In genomic region chr17:28735242-28735722, GRCh38 we compare ENCODE assay signal across 13 cellular contexts. TPM values are rescaled to one million over a fixed set of nuclear protein-coding genes. Genes with fewer than 3 reads are reported as not detected.
DNase-seq lines count a peak whose midpoint lies in the region; ATAC-seq and TF ChIP-seq lines count a peak whose summit lies in the region.
"Had no signal": no experiment of that assay in that cellular context is flagged by ENCODE, and none has a peak within 500 bp of the region (broad histone marks: within the 10 kb centered on the region; RNA-seq: fewer than 3 reads in every experiment).

No MANE protein-coding gene starts in this region.

- intact Hi-C loops in mammary epithelial cell (cut with micrococcal nuclease) = no loop called here
- intact Hi-C loops in gastrocnemius medialis (cut with DNase I; ENCODE audit: low total_unique reads) = no loop called here
- intact Hi-C loops in vagina (cut with DNase I) = no loop called here

- H3K27ac Mint-ChIP-seq in effector memory CD8-positive, alpha-beta T cell = no peak overlapping the region
- H3K27ac Mint-ChIP-seq: activated CD4-positive, alpha-beta T cell treated with anti-CD3 and anti-CD28 coated beads for 36 hours; CD14-positive monocyte had no signal

- no peaks in the 10 kb centered on the region for H3K9me3 Mint-ChIP-seq in effector memory CD8-positive, alpha-beta T cell

- peaks cover 5% of the 10 kb centered on the region for H3K36me3 Mint-ChIP-seq in effector memory CD8-positive, alpha-beta T cell (ENCODE audit: insufficient read depth)

- H3K27ac ChIP-seq in OCI-LY3 (ENCODE audit: low read length) = peak overlapping the region; percentile 28; the same call in 1 of the 2 replicates
- no peak overlapping the region for H3K27ac ChIP-seq in mammary epithelial cell (ENCODE audit: insufficient read depth, low read depth, low read length)
- peak overlapping the region in 1 of 4 donors; percentile 11 for H3K27ac ChIP-seq in gastrocnemius medialis
- H3K27ac ChIP-seq in vagina = no peak overlapping the region
- H3K27ac ChIP-seq: adrenal gland, gastroesophageal sphincter had no signal

- no peaks in the 10 kb centered on the region for H3K27me3 Mint-ChIP-seq in effector memory CD8-positive, alpha-beta T cell
- H3K27me3 Mint-ChIP-seq: activated CD4-positive, alpha-beta T cell treated with anti-CD3 and anti-CD28 coated beads for 36 hours had no signal

- peaks cover 61% of the 10 kb centered on the region for H3K4me1 ChIP-seq in OCI-LY3 (ENCODE audit: low read length)
- peaks cover 16% of the 10 kb centered on the region for H3K4me1 ChIP-seq in mammary epithelial cell (ENCODE audit: insufficient read depth, low read length)
- H3K4me1 ChIP-seq in gastrocnemius medialis = peaks cover 0 to 5% of the 10 kb centered on the region in 2 donors
- no peaks in the 10 kb centered on the region for H3K4me1 ChIP-seq in vagina
- H3K4me1 ChIP-seq: adrenal gland, gastroesophageal sphincter had no signal

- H3K4me1 Mint-ChIP-seq in effector memory CD8-positive, alpha-beta T cell (ENCODE audit: low read depth in 2 of 2) = peaks cover 0 to 3% of the 10 kb centered on the region in 2 donors
- H3K4me1 Mint-ChIP-seq: CD14-positive monocyte had no signal

- DNase-seq in EL = peak; percentile 26
- peak; percentile 60 for DNase-seq in mammary epithelial cell
- DNase-seq in gastrocnemius medialis = peak in 1 of 2 donors; percentile 69
- no peak for DNase-seq in activated naive CD4-positive, alpha-beta T cell treated with Interleukin-2 at 50 U/mL for 16 hours
- DNase-seq in effector memory CD8-positive, alpha-beta T cell = no peak
- DNase-seq in vagina (ENCODE audit: extremely low spot score in 2 of 2) = no peak
- DNase-seq: activated CD4-positive, alpha-beta T cell treated with anti-CD3 and anti-CD28 coated beads for 36 hours; adrenal gland; NCI-H2029 had no signal

- H3K36me3 ChIP-seq in OCI-LY3 (replicated peaks; ENCODE audit: low read depth, low read length) (peaks cover 35% of the 10 kb centered on the region), mammary epithelial cell (ENCODE audit: insufficient read depth, low read length) (no peaks in the 10 kb centered on the region), gastrocnemius medialis (no peaks in the 10 kb centered on the region), vagina (no peaks in the 10 kb centered on the region)
- H3K36me3 ChIP-seq: adrenal gland, gastroesophageal sphincter had no signal

- H4K20me1 ChIP-seq in OCI-LY3 (ENCODE audit: insufficient read depth, low read length) (no peaks in the 10 kb centered on the region), mammary epithelial cell (ENCODE audit: insufficient read depth, low read length) (no peaks in the 10 kb centered on the region)

- no peak overlapping the region for H3K4me3 Mint-ChIP-seq in effector memory CD8-positive, alpha-beta T cell
- H3K4me3 Mint-ChIP-seq: activated CD4-positive, alpha-beta T cell treated with anti-CD3 and anti-CD28 coated beads for 36 hours; CD14-positive monocyte had no signal

- BruUV-seq in mammary epithelial cell (replicated peaks; lab: Mats Ljungman, UMichigan) = no TSS peak

- WGBS in mammary epithelial cell (ENCODE audit: low coverage, missing lambda C conversion rate) = 80% methylated on average over 5 of the region's 5 CpGs

- CTCF ChIA-PET in mammary epithelial cell (lab: Charles Lee; ENCODE audit: low non-redundant PET) = no interaction called here

- peak; percentile 94 for ATAC-seq in gastrocnemius medialis
- ATAC-seq in effector memory CD8-positive, alpha-beta T cell (replicated peaks) = no peak
- ATAC-seq: activated CD4-positive, alpha-beta T cell treated with anti-CD3 and anti-CD28 coated beads for 36 hours; gastroesophageal sphincter had no signal

- in situ Hi-C loops in mammary epithelial cell (cut with MboI; ENCODE audit: low sequenced_read_pairs in 2 of 2) (loop anchor here in 1 of 2 donors (25.0 kb wide), 1 partner anchor 377 kb away; no protein-coding TSS in a partner anchor), gastrocnemius medialis (cut with MboI; ENCODE audit: low sequenced_read_pairs in 4 of 4) (no loop called here)

- no peak overlapping the region for H3K9ac ChIP-seq in OCI-LY3 (ENCODE audit: low read length)
- H3K9ac ChIP-seq in mammary epithelial cell (ENCODE audit: insufficient read depth, low read length) = no peak overlapping the region

- peaks cover 12% of the 10 kb centered on the region for H3K79me2 ChIP-seq in OCI-LY3 (ENCODE audit: low read length)
- no peaks in the 10 kb centered on the region for H3K79me2 ChIP-seq in mammary epithelial cell (ENCODE audit: insufficient read depth, low read length)

- H3K4me3 ChIP-seq in OCI-LY3 (ENCODE audit: low read length) = no peak overlapping the region
- no peak overlapping the region for H3K4me3 ChIP-seq in mammary epithelial cell (replicated peaks in 1 of 3; ENCODE audit: insufficient read depth in 1 of 3, low read depth in 2 of 3, low read length in 3 of 3)
- no peak overlapping the region for H3K4me3 ChIP-seq in gastrocnemius medialis
- no peak overlapping the region for H3K4me3 ChIP-seq in vagina
- H3K4me3 ChIP-seq: adrenal gland, gastroesophageal sphincter had no signal

- TF ChIP-seq POLR2A in gastrocnemius medialis (IDR thresholded peaks at IDR 0.05) = no peak
- no peak for TF ChIP-seq POLR2A in vagina (IDR thresholded peaks at IDR 0.05)

- no peak for TF ChIP-seq CTCF in OCI-LY3 (IDR thresholded peaks at IDR 0.05; ENCODE audit: low read depth, low read length)
- no peak for TF ChIP-seq CTCF in mammary epithelial cell (conservative IDR thresholded peaks at IDR 0.05 in 1 of 2, IDR thresholded peaks at IDR 0.05 in 1 of 2; ENCODE audit: extremely low read depth in 1 of 2, insufficient read depth in 1 of 2, low read depth in 1 of 2, low read length in 2 of 2)
- TF ChIP-seq CTCF in gastrocnemius medialis (IDR thresholded peaks at IDR 0.05 in 4 of 5, conservative IDR thresholded peaks at IDR 0.05 in 1 of 5) = no peak
- no peak for TF ChIP-seq CTCF in vagina (IDR thresholded peaks at IDR 0.05)

- no peaks in the 10 kb centered on the region for H3K27me3 ChIP-seq in OCI-LY3 (ENCODE audit: low read depth, low read length)
- no peaks in the 10 kb centered on the region for H3K27me3 ChIP-seq in mammary epithelial cell (ENCODE audit: insufficient read depth, low read length)
- no peaks in the 10 kb centered on the region for H3K27me3 ChIP-seq in gastrocnemius medialis
- H3K27me3 ChIP-seq in vagina = no peaks in the 10 kb centered on the region
- H3K27me3 ChIP-seq: adrenal gland, gastroesophageal sphincter had no signal

- dilution Hi-C loops in mammary epithelial cell (cut with HindIII; ENCODE audit: low sequenced_read_pairs) = no loop called here

- no peaks in the 10 kb centered on the region for H3K9me3 ChIP-seq in OCI-LY3 (ENCODE audit: insufficient read depth, low read length)
- H3K9me3 ChIP-seq in mammary epithelial cell (replicated peaks; ENCODE audit: insufficient read depth, low read length) = peaks cover 8% of the 10 kb centered on the region
- no peaks in the 10 kb centered on the region for H3K9me3 ChIP-seq in gastrocnemius medialis
- no peaks in the 10 kb centered on the region for H3K9me3 ChIP-seq in vagina
- H3K9me3 ChIP-seq: adrenal gland, gastroesophageal sphincter had no signal

- H2AFZ ChIP-seq in OCI-LY3 (ENCODE audit: low read depth, low read length) = no peak overlapping the region
- H2AFZ ChIP-seq in mammary epithelial cell (ENCODE audit: low read depth, low read length) = no peak overlapping the region

- no peak overlapping the region for H3K4me2 ChIP-seq in OCI-LY3 (ENCODE audit: low read length)
- H3K4me2 ChIP-seq in mammary epithelial cell (ENCODE audit: insufficient read depth, low read depth, low read length) = no peak overlapping the region

RNA-seq across cellular contexts. Expression of gene NEK8, which starts 6.7 kb away (rescaled TPM):
- total RNA-seq in mammary epithelial cell = 1 to 10 TPM; 5.5 to 7.0 TPM
- polyA plus RNA-seq in mammary epithelial cell = 4.6 TPM
- 2.6 TPM for polyA minus RNA-seq in mammary epithelial cell
- 1 to 10 TPM; 1.3 to 8.1 (median 1.9) TPM for total RNA-seq in gastrocnemius medialis
- 0.98 TPM for total RNA-seq in vagina

RNA-seq across cellular contexts. Expression of gene TRAF4, which starts 8.5 kb away (rescaled TPM):
- total RNA-seq in mammary epithelial cell = 100 to 1,000 TPM in 1 of 2 donors, 10 to 100 TPM in 1; 50.5 to 147 TPM
- polyA plus RNA-seq in mammary epithelial cell = 85.3 TPM
- 133 TPM for polyA minus RNA-seq in mammary epithelial cell
- 1 to 10 TPM; 2.0 to 6.4 (median 3.8) TPM for total RNA-seq in gastrocnemius medialis
- 26.5 TPM for total RNA-seq in vagina

RNA-seq across cellular contexts. Expression of gene TLCD1, which starts 9.2 kb away (rescaled TPM):
- 10 to 100 TPM in 1 of 2 donors, 1 to 10 TPM in 1; 4.7 to 16.7 TPM for total RNA-seq in mammary epithelial cell
- 19.8 TPM for polyA plus RNA-seq in mammary epithelial cell
- polyA minus RNA-seq in mammary epithelial cell = 10.1 TPM
- total RNA-seq in gastrocnemius medialis = under 1 TPM in 3 of 4 donors, not detected in 1; 0.46 to 0.82 (median 0.75) TPM
- 2.9 TPM for total RNA-seq in vagina
- polyA plus RNA-seq: CD14-positive monocyte, neural cell had no signal

RNA-seq across cellular contexts. Expression of gene RPL23A, which starts 15.5 kb away (rescaled TPM):
- 1,000 to 10,000 TPM in 1 of 2 donors, 100 to 1,000 TPM in 1; 335 to 1,232 TPM for total RNA-seq in mammary epithelial cell
- polyA plus RNA-seq in mammary epithelial cell = 685 TPM
- polyA minus RNA-seq in mammary epithelial cell = 785 TPM
- 100 to 1,000 TPM; 434 to 647 (median 533) TPM for total RNA-seq in gastrocnemius medialis
- total RNA-seq in vagina = 600 TPM

RNA-seq across cellular contexts. Expression of gene RAB34, which starts 17.6 kb away (rescaled TPM):
- total RNA-seq in mammary epithelial cell = 10 to 100 TPM; 68.2 to 83.4 TPM
- polyA plus RNA-seq in mammary epithelial cell = 176 TPM
- polyA minus RNA-seq in mammary epithelial cell = 135 TPM
- total RNA-seq in gastrocnemius medialis = 10 to 100 TPM; 14.9 to 53.3 (median 32.7) TPM
- 195 TPM for total RNA-seq in vagina

Comparison
In these comparisons a context has a peak if more than half of its experiments do, and no peak if none do; other contexts are left out.
1. DNase-seq: peak in EL (single experiment) and mammary epithelial cell (single experiment); none in activated naive CD4-positive, alpha-beta T cell treated with Interleukin-2 at 50 U/mL for 16 hours (single experiment), effector memory CD8-positive, alpha-beta T cell (0 of 3) and vagina (0 of 2).